ENCODE assay signal across 8 cellular contexts in genomic region chr19:1253514-1254080, GRCh38. TPM values are rescaled to one million over a fixed set of nuclear protein-coding genes. Genes with fewer than 3 reads are reported as not detected.
DNase-seq lines count a peak whose midpoint lies in the region; ATAC-seq and TF ChIP-seq lines count a peak whose summit lies in the region.

No MANE protein-coding gene starts in this region.

- peaks cover 77% of the 10 kb centered on the region for H3K79me2 ChIP-seq in mammary epithelial cell (ENCODE audit: insufficient read depth, low read length)

- ATAC-seq in heart right ventricle (no peak), Right ventricle myocardium superior (ENCODE audit: poor library complexity) (no peak), mucosa of descending colon (peak; percentile 0), aorta (ENCODE audit: low FRiP score) (no peak), HG02571 (IDR thresholded peaks at IDR 0.05; ENCODE audit: unreplicated experiment) (no peak)

- TF ChIP-seq CTCF in heart right ventricle (IDR thresholded peaks at IDR 0.05): no peak
- no peak for TF ChIP-seq CTCF in mammary epithelial cell (conservative IDR thresholded peaks at IDR 0.05 in 1 of 2, IDR thresholded peaks at IDR 0.05 in 1 of 2; ENCODE audit: extremely low read depth in 1 of 2, insufficient read depth in 1 of 2, low read depth in 1 of 2, low read length in 2 of 2)
- no peak for TF ChIP-seq CTCF in mucosa of descending colon (IDR thresholded peaks at IDR 0.05)

- 42 to 47% methylated on average over 23 of the region's 23 CpGs for WGBS in heart right ventricle, 2 donors
- 34% methylated on average over 13 of the region's 23 CpGs for WGBS in mammary epithelial cell (ENCODE audit: low coverage, missing lambda C conversion rate)
- 31 to 40% methylated on average over 16 to 23 of the region's 23 CpGs for WGBS in aorta, 2 donors

- DNase-seq in heart right ventricle (no peak), Right ventricle myocardium superior (no peak), mammary epithelial cell (no peak), mucosa of descending colon (peak in 1 of 3 donors; percentile 80), aorta (no peak), epidermal melanocyte (ENCODE audit: insufficient read length, low spot score) (no peak), globus pallidus (ENCODE audit: low spot score) (no peak)

- dilution Hi-C loops in mammary epithelial cell (cut with HindIII; ENCODE audit: low sequenced_read_pairs): no loop called here

- H3K36me3 ChIP-seq in heart right ventricle (peaks cover 15 to 74% (median 49%) of the 10 kb centered on the region in 9 donors), mammary epithelial cell (ENCODE audit: insufficient read depth, low read length) (peaks cover 28% of the 10 kb centered on the region), mucosa of descending colon (ENCODE audit: low read depth) (peaks cover 9% of the 10 kb centered on the region), aorta (ENCODE audit: control insufficient read depth in 1 of 2, insufficient read depth in 2 of 2, low read length in 1 of 2) (peaks cover 6 to 9% of the 10 kb centered on the region in 2 donors)

- peak overlapping the region; percentile 62 for H3K9ac ChIP-seq in mammary epithelial cell (ENCODE audit: insufficient read depth, low read length)

- H3K4me1 ChIP-seq in heart right ventricle (peaks cover 36 to 78% (median 71%) of the 10 kb centered on the region in 9 donors), mammary epithelial cell (ENCODE audit: insufficient read depth, low read length) (peaks cover 28% of the 10 kb centered on the region), mucosa of descending colon (ENCODE audit: low read depth) (peaks cover 56% of the 10 kb centered on the region), aorta (ENCODE audit: control insufficient read depth in 1 of 2, insufficient read depth in 2 of 2, low read length in 2 of 2) (no peaks in the 10 kb centered on the region)

- H3K9me3 ChIP-seq in heart right ventricle: no peaks in the 10 kb centered on the region
- no peaks in the 10 kb centered on the region for H3K9me3 ChIP-seq in mammary epithelial cell (replicated peaks; ENCODE audit: insufficient read depth, low read length)
- no peaks in the 10 kb centered on the region for H3K9me3 ChIP-seq in mucosa of descending colon
- no peaks in the 10 kb centered on the region for H3K9me3 ChIP-seq in aorta (ENCODE audit: control insufficient read depth, low read length)

- H3K27ac ChIP-seq in heart right ventricle (peak overlapping the region; percentile 95 to 100 (median 100)), mammary epithelial cell (ENCODE audit: insufficient read depth, low read depth, low read length) (peak overlapping the region; percentile 55), aorta (ENCODE audit: low read depth in 1 of 2, low read length in 2 of 2) (peak overlapping the region; percentile 76 to 97)

- no peak overlapping the region for H2AFZ ChIP-seq in mammary epithelial cell (ENCODE audit: low read depth, low read length)

- in situ Hi-C loops in mammary epithelial cell (cut with MboI; ENCODE audit: low sequenced_read_pairs in 2 of 2): no loop called here

- no TSS peak for BruUV-seq in mammary epithelial cell (replicated peaks; lab: Mats Ljungman, UMichigan)

- intact Hi-C loops in heart right ventricle (cut with DNase I) (no loop called here), Right ventricle myocardium superior (cut with DNase I) (no loop called here), mammary epithelial cell (cut with micrococcal nuclease) (loop anchor here (1.0 kb wide), 1 partner anchor 13 kb away; no protein-coding TSS in a partner anchor), mucosa of descending colon (cut with DNase I, micrococcal nuclease) (no loop called here), aorta (cut with DNase I) (no loop called here)

- CTCF ChIA-PET in mammary epithelial cell (lab: Charles Lee; ENCODE audit: low non-redundant PET): interaction anchor here (0.6 to 1.0 kb wide), 4 partner anchors 9 to 16 kb away, joined by 3 to 16 read pairs (median 7); partner anchors contain the start of gene CIRBP

- H3K27me3 ChIP-seq in heart right ventricle (no peaks in the 10 kb centered on the region), mammary epithelial cell (ENCODE audit: insufficient read depth, low read length) (no peaks in the 10 kb centered on the region), aorta (ENCODE audit: control insufficient read depth in 1 of 2, insufficient read depth in 2 of 2, low read length in 1 of 2) (no peaks in the 10 kb centered on the region)

- H4K20me1 ChIP-seq in mammary epithelial cell (ENCODE audit: insufficient read depth, low read length): peaks cover 11% of the 10 kb centered on the region

- H3K4me3 ChIP-seq in heart right ventricle (peak overlapping the region; percentile 58 to 99 (median 94)), mammary epithelial cell (replicated peaks in 1 of 3; ENCODE audit: insufficient read depth in 1 of 3, low read depth in 2 of 3, low read length in 3 of 3) (peak overlapping the region; percentile 7 to 41 (median 38)), mucosa of descending colon (no peak overlapping the region), aorta (ENCODE audit: low read length in 2 of 2) (no peak overlapping the region)

- H3K4me2 ChIP-seq in mammary epithelial cell (ENCODE audit: insufficient read depth, low read depth, low read length): peak overlapping the region; percentile 93

RNA-seq across cellular contexts. Expression of gene MIDN, which starts 5.2 kb away (rescaled TPM):
- total RNA-seq in heart right ventricle: 100 to 1,000 TPM in 2 of 10 donors, 10 to 100 TPM in 8; 45.9 to 236 (median 68.5) TPM
- polyA plus RNA-seq in heart right ventricle: 10 to 100 TPM; 22.7 to 48.6 TPM
- 54.1 TPM for total RNA-seq in Right ventricle myocardium superior
- total RNA-seq in mammary epithelial cell: 10 to 100 TPM; 17.5 to 73.8 TPM
- 19.1 TPM for polyA plus RNA-seq in mammary epithelial cell
- polyA minus RNA-seq in mammary epithelial cell: 26.2 TPM
- 100 to 1,000 TPM; 136 to 251 (median 213) TPM for total RNA-seq in mucosa of descending colon
- 100 to 1,000 TPM; 112 to 121 TPM for total RNA-seq in aorta
- polyA plus RNA-seq in aorta: 10 to 100 TPM; 11.8 to 27.4 TPM

RNA-seq across cellular contexts. Expression of gene ATP5F1D, which starts 12.0 kb away (rescaled TPM):
- 100 to 1,000 TPM; 491 to 770 (median 553) TPM for total RNA-seq in heart right ventricle
- 1,000 to 10,000 TPM in 1 of 2 donors, 100 to 1,000 TPM in 1; 821 to 2,879 TPM for polyA plus RNA-seq in heart right ventricle
- total RNA-seq in Right ventricle myocardium superior: 692 TPM
- total RNA-seq in mammary epithelial cell: 100 to 1,000 TPM in 1 of 2 donors, 10 to 100 TPM in 1; 12.3 to 198 TPM
- 137 TPM for polyA plus RNA-seq in mammary epithelial cell
- polyA minus RNA-seq in mammary epithelial cell: 24.2 TPM
- 100 to 1,000 TPM; 302 to 391 (median 378) TPM for total RNA-seq in mucosa of descending colon
- total RNA-seq in aorta: 100 to 1,000 TPM in 1 of 2 donors, 10 to 100 TPM in 1; 92.8 to 102 TPM
- 100 to 1,000 TPM; 131 to 164 TPM for polyA plus RNA-seq in aorta

RNA-seq across cellular contexts. Expression of gene CIRBP, which starts 15.5 kb away (rescaled TPM):
- 100 to 1,000 TPM; 227 to 356 (median 280) TPM for total RNA-seq in heart right ventricle
- polyA plus RNA-seq in heart right ventricle: 100 to 1,000 TPM; 180 to 344 TPM
- 219 TPM for total RNA-seq in Right ventricle myocardium superior
- 100 to 1,000 TPM; 196 to 221 TPM for total RNA-seq in mammary epithelial cell
- 132 TPM for polyA plus RNA-seq in mammary epithelial cell
- 125 TPM for polyA minus RNA-seq in mammary epithelial cell
- total RNA-seq in mucosa of descending colon: 100 to 1,000 TPM; 281 to 507 (median 300) TPM
- total RNA-seq in aorta: 100 to 1,000 TPM; 391 to 397 TPM
- polyA plus RNA-seq in aorta: 1,000 to 10,000 TPM in 1 of 2 donors, 100 to 1,000 TPM in 1; 252 to 1,634 TPM

RNA-seq across cellular contexts. Expression of gene CBARP, which starts 15.8 kb away (rescaled TPM):
- total RNA-seq in heart right ventricle: 1 to 10 TPM in 9 of 10 donors, under 1 TPM in 1; 0.96 to 2.2 (median 1.4) TPM
- 1 to 10 TPM in 1 of 2 donors, under 1 TPM in 1; 0.73 to 1.3 TPM for polyA plus RNA-seq in heart right ventricle
- total RNA-seq in Right ventricle myocardium superior: 1.1 TPM
- 1 to 10 TPM; 5.8 to 7.3 TPM for total RNA-seq in mammary epithelial cell
- 0.88 TPM for polyA plus RNA-seq in mammary epithelial cell
- 1.1 TPM for polyA minus RNA-seq in mammary epithelial cell
- total RNA-seq in mucosa of descending colon: 1 to 10 TPM in 1 of 3 donors, under 1 TPM in 2; 0.29 to 1.2 (median 0.39) TPM
- total RNA-seq in aorta: 1 to 10 TPM; 3.0 to 3.7 TPM
- 1 to 10 TPM in 1 of 2 donors, under 1 TPM in 1; 0.88 to 1.1 TPM for polyA plus RNA-seq in aorta

RNA-seq across cellular contexts. Expression of gene FAM174C, which starts 21.7 kb away (rescaled TPM):
- 10 to 100 TPM in 7 of 10 donors, 1 to 10 TPM in 3; 8.2 to 19.0 (median 12.7) TPM for total RNA-seq in heart right ventricle
- 10 to 100 TPM; 40.2 to 70.2 TPM for polyA plus RNA-seq in heart right ventricle
- 12.4 TPM for total RNA-seq in Right ventricle myocardium superior
- 10 to 100 TPM; 22.8 to 60.1 TPM for total RNA-seq in mammary epithelial cell
- 53.3 TPM for polyA plus RNA-seq in mammary epithelial cell
- 13.1 TPM for polyA minus RNA-seq in mammary epithelial cell
- 10 to 100 TPM; 34.2 to 40.1 (median 39.8) TPM for total RNA-seq in mucosa of descending colon
- total RNA-seq in aorta: 10 to 100 TPM; 21.9 to 23.3 TPM
- polyA plus RNA-seq in aorta: 10 to 100 TPM; 43.8 to 68.8 TPM

Comparison
In these comparisons a context has a peak if more than half of its experiments do, and no peak if none do; other contexts are left out.
1. H3K4me3 ChIP-seq: peak in heart right ventricle (10 of 10) and mammary epithelial cell (3 of 3); none in mucosa of descending colon (single experiment) and aorta (0 of 2).
2. Peak in every context shown above with its lines, with median percentiles within 50 percentile points of each other: H3K27ac ChIP-seq.